Comparison of ENCODE assay signal across 1 cellular context in genomic region chr13:38641164-38641948, GRCh38.
TF ChIP-seq lines count a peak whose summit lies in the region.

No MANE protein-coding gene starts in this region.

TF ChIP-seq in K562, 482 proteins besides CTCF, POLR2A, EP300 and RAD21 (continued from another document):
- TF ChIP-seq ATF6 (CRISPR knock-in tag; IDR thresholded peaks at IDR 0.05): no peak
- no peak for TF ChIP-seq CBFA2T3 (IDR thresholded peaks at IDR 0.05)
- TF ChIP-seq PRDM10 (IDR thresholded peaks at IDR 0.05; ENCODE audit: partially characterized antibody): no peak
TF ChIP-seq in K562: peak in this region for 0.
